ENCODE assay signal across 8 cellular contexts in genomic region chr20:25865715-25866656, GRCh38.
A peak's percentile ranks its signal among the peaks of the same experiment; 100 is the strongest.
DNase-seq lines count a peak whose midpoint lies in the region; ATAC-seq, FAIRE-seq and TF ChIP-seq lines count a peak whose summit lies in the region.

No MANE protein-coding gene starts in this region.

- H3K27ac Mint-ChIP-seq in CD4-positive, alpha-beta memory T cell: peak overlapping the region in 3 of 7 donors; percentile 46 to 71 (median 52)

- peak; percentile 48 for ATAC-seq in HG03175 (IDR thresholded peaks at IDR 0.05; ENCODE audit: unreplicated experiment)

- H3K36me3 Mint-ChIP-seq in CD4-positive, alpha-beta memory T cell: no peaks in the 10 kb centered on the region

- H3K4me3 ChIP-seq in CD4-positive, alpha-beta memory T cell (ENCODE audit: low read length in 2 of 2): peak overlapping the region in 1 of 2 donors; percentile 24
- H3K4me3 ChIP-seq in epithelial cell of proximal tubule (ENCODE audit: low read depth, low read length): peak overlapping the region; percentile 50

- H3K27me3 ChIP-seq in CD4-positive, alpha-beta memory T cell (ENCODE audit: insufficient read depth, low read length): peaks cover 4% of the 10 kb centered on the region

- CTCF ChIA-PET in CD4-positive, alpha-beta memory T cell (lab: Charles Lee; ENCODE audit: partially characterized antibody): no interaction called here

- no peaks in the 10 kb centered on the region for H3K36me3 ChIP-seq in CD4-positive, alpha-beta memory T cell (ENCODE audit: insufficient read depth, low read length)

- H3K4me1 Mint-ChIP-seq in CD4-positive, alpha-beta memory T cell: peaks cover 18 to 58% (median 39%) of the 10 kb centered on the region in 4 donors

- peaks cover 37 to 46% of the 10 kb centered on the region in 2 donors for H3K27me3 Mint-ChIP-seq in CD4-positive, alpha-beta memory T cell

- H3K9me3 ChIP-seq in CD4-positive, alpha-beta memory T cell (ENCODE audit: control insufficient read depth in 1 of 2, low read length in 2 of 2): no peaks in the 10 kb centered on the region

- peaks cover 0 to 9% (median 0%) of the 10 kb centered on the region in 8 donors for H3K9me3 Mint-ChIP-seq in CD4-positive, alpha-beta memory T cell

- no peak overlapping the region for H3K27ac ChIP-seq in CD4-positive, alpha-beta memory T cell (ENCODE audit: low read depth, low read length)

- POLR2A ChIA-PET in CD4-positive, alpha-beta memory T cell (lab: Charles Lee; ENCODE audit: partially characterized antibody): no interaction called here

- H3K4me1 ChIP-seq in CD4-positive, alpha-beta memory T cell (ENCODE audit: insufficient read depth, low read length): peaks cover 35% of the 10 kb centered on the region

- TF ChIP-seq POLR2A in GM12891 (IDR thresholded peaks at IDR 0.05; ENCODE audit: low read depth, low read length): no peak

- DNase-seq in CD4-positive, alpha-beta memory T cell: peak; percentile 67 to 79 (median 75)
- DNase-seq in NCI-H82 treated with DMSO at 0.1 percent for 48 hours (lab: John Stamatoyannopoulos, UW; ENCODE audit: unreplicated experiment) (peak; percentile 40), epithelial cell of proximal tubule (ENCODE audit: low read depth) (no peak), mucosa of gallbladder (ENCODE audit: low spot score) (peak; percentile 73), GM12891 (ENCODE audit: insufficient read length, low spot score) (no peak)
- peak; percentile 78 to 82 for DNase-seq in activated T-cell treated with anti-CD3 and anti-CD28 coated beads, Interleukin-2, amount 50 U/mL, for 48 hours
- DNase-seq in stimulated activated CD8-positive, alpha-beta memory T cell treated with anti-CD3 and anti-CD28 coated beads, Interleukin-7, amount 100 ng/mL, for 4 hours (ENCODE audit: low read depth in 2 of 2): peak; percentile 46 to 52

- TF ChIP-seq CTCF in epithelial cell of proximal tubule (conservative IDR thresholded peaks at IDR 0.05; ENCODE audit: low read depth, low read length): no peak

- FAIRE-seq in GM12891 (lab: Jason Lieb, UNC): no peak

- intact Hi-C loops in CD4-positive, alpha-beta memory T cell (cut with micrococcal nuclease): loop anchor here (1.0 to 5.0 kb wide), 3 partner anchors 12 to 474 kb away; partner anchors contain the start of genes ABHD12 and ZNF337

- peak overlapping the region; percentile 25 to 86 (median 64) for H3K4me3 Mint-ChIP-seq in CD4-positive, alpha-beta memory T cell

TF ChIP-seq in GM12891, 5 proteins besides CTCF, POLR2A, EP300 and RAD21:
- TF ChIP-seq POLR2AphosphoS5 (IDR thresholded peaks at IDR 0.05; ENCODE audit: low read depth, low read length): no peak
- no peak for TF ChIP-seq SPI1 (IDR thresholded peaks at IDR 0.05; ENCODE audit: low read depth, low read length)
- TF ChIP-seq POU2F2 (IDR thresholded peaks at IDR 0.05; ENCODE audit: low read depth, low read length): no peak

Comparison
In these comparisons a context has a peak if more than half of its experiments do, and no peak if none do; other contexts are left out.
1. DNase-seq: peak in CD4-positive, alpha-beta memory T cell (5 of 5), NCI-H82 treated with DMSO at 0.1 percent for 48 hours (single experiment), activated T-cell treated with anti-CD3 and anti-CD28 coated beads, Interleukin-2, amount 50 U/mL, for 48 hours (2 of 2), mucosa of gallbladder (single experiment) and stimulated activated CD8-positive, alpha-beta memory T cell treated with anti-CD3 and anti-CD28 coated beads, Interleukin-7, amount 100 ng/mL, for 4 hours (2 of 2); none in epithelial cell of proximal tubule (single experiment) and GM12891 (single experiment).